ENCODE assay signal across 11 cellular contexts in the genomic region with DNA sequence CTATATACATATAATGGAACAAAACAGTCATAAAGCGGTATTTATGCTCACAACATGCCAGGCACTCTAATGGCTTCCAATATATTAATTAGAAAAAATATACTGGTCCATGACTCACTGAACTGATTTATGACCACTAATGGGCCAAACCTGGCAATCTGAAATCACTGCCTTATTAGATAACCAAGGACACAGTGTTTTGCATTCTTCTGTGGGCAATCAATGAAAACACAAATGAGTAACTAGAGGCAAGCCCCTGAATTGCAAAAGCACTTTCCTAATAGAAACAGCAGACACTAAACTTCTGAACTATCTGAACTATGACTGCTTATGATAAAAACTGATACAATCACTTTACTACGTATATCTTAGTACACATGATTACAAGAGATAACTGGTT. TPM values are rescaled to one million over a fixed set of nuclear protein-coding genes. Genes with fewer than 3 reads are reported as not detected.
A peak's percentile ranks its signal among the peaks of the same experiment; 100 is the strongest.
DNase-seq lines count a peak whose midpoint lies in the region; ATAC-seq and TF ChIP-seq lines count a peak whose summit lies in the region.
"Had no signal": no experiment of that assay in that cellular context is flagged by ENCODE, and none has a peak within 500 bp of the region (broad histone marks: within the 10 kb centered on the region; RNA-seq: fewer than 3 reads in every experiment).

No MANE protein-coding gene starts in this region.

- no peak for TF ChIP-seq CTCF in PC-3 (conservative IDR thresholded peaks at IDR 0.05; ENCODE audit: low read depth, low read length)
- no peak for TF ChIP-seq CTCF in epithelial cell of esophagus (IDR thresholded peaks at IDR 0.05; ENCODE audit: insufficient read depth, low read depth, low read length, missing control alignments)
- no peak for TF ChIP-seq CTCF in progenitor cell of endocrine pancreas (IDR thresholded peaks at IDR 0.05; ENCODE audit: unreplicated experiment)

- H2AFZ ChIP-seq in PC-3 (ENCODE audit: low read length), result no peak overlapping the region

- H3K4me1 Mint-ChIP-seq in progenitor cell of endocrine pancreas (ENCODE audit: low read depth), result peaks cover 31% of the 10 kb centered on the region
- H3K4me1 Mint-ChIP-seq in activated CD8-positive, alpha-beta memory T cell treated with anti-CD3 and anti-CD28 coated beads, Interleukin-2, amount 10 ng/mL, durations not matched to agents 7 days and 5 days, result peaks cover 48% of the 10 kb centered on the region

- no peak overlapping the region for H3K9ac ChIP-seq in PC-3 (ENCODE audit: low read length)

- H3K4me1 ChIP-seq in PC-3 (ENCODE audit: insufficient read depth, low read length), result peaks cover 36% of the 10 kb centered on the region

- intact Hi-C loops in PC-3 (cut with micrococcal nuclease), result loop anchor here (5.0 kb wide), 1 partner anchor 122 kb away; no protein-coding TSS in a partner anchor

- H3K9me3 Mint-ChIP-seq in progenitor cell of endocrine pancreas (ENCODE audit: low read depth), result peaks cover 5% of the 10 kb centered on the region
- peaks cover 2% of the 10 kb centered on the region for H3K9me3 Mint-ChIP-seq in activated CD8-positive, alpha-beta memory T cell treated with anti-CD3 and anti-CD28 coated beads, Interleukin-2, amount 10 ng/mL, durations not matched to agents 7 days and 5 days (ENCODE audit: low read depth)

- H3K36me3 ChIP-seq in PC-3 (ENCODE audit: low read depth, low read length), result peaks cover 23% of the 10 kb centered on the region

- peaks cover 3% of the 10 kb centered on the region for H3K27me3 Mint-ChIP-seq in progenitor cell of endocrine pancreas
- no peaks in the 10 kb centered on the region for H3K27me3 Mint-ChIP-seq in activated CD8-positive, alpha-beta memory T cell treated with anti-CD3 and anti-CD28 coated beads, Interleukin-2, amount 10 ng/mL, durations not matched to agents 7 days and 5 days
- H3K27me3 Mint-ChIP-seq: activated naive CD8-positive, alpha-beta T cell treated with anti-CD3 and anti-CD28 coated beads, Interleukin-2, amount 50 U/mL, for 24 hours had no signal

- POLR2A ChIA-PET in PC-3 (lab: Charles Lee; ENCODE audit: unreplicated experiment), result no interaction called here

- H3K4me3 Mint-ChIP-seq in progenitor cell of endocrine pancreas (ENCODE audit: low read depth), result peak overlapping the region; percentile 67
- H3K4me3 Mint-ChIP-seq in activated CD8-positive, alpha-beta memory T cell treated with anti-CD3 and anti-CD28 coated beads, Interleukin-2, amount 10 ng/mL, durations not matched to agents 7 days and 5 days, result no peak overlapping the region
- H3K4me3 Mint-ChIP-seq: activated naive CD8-positive, alpha-beta T cell treated with anti-CD3 and anti-CD28 coated beads, Interleukin-2, amount 50 U/mL, for 24 hours had no signal

- H3K4me3 ChIP-seq in PC-3 (ENCODE audit: low read length) (peak overlapping the region; percentile 85), epithelial cell of esophagus (ENCODE audit: low read length) (no peak overlapping the region)
- H3K4me3 ChIP-seq: mucosa of descending colon had no signal

- peak; percentile 25 for DNase-seq in GM04504 (ENCODE audit: low read depth)
- DNase-seq in PC-3, result no peak
- DNase-seq in epithelial cell of esophagus (ENCODE audit: low read depth), result peak; percentile 35
- DNase-seq in progenitor cell of endocrine pancreas (ENCODE audit: low spot score, unreplicated experiment), result no peak
- no peak for DNase-seq in activated CD8-positive, alpha-beta memory T cell treated with anti-CD3 and anti-CD28 coated beads, Interleukin-2, amount 10 ng/mL, durations not matched to agents 7 days and 5 days
- DNase-seq in activated gamma-delta T cell (lab: John Stamatoyannopoulos, UW), result no peak
- DNase-seq in NCI-H187 treated with DMSO at 0.1 percent for 48 hours (lab: John Stamatoyannopoulos, UW), result no peak
- DNase-seq: activated CD8-positive, alpha-beta memory T cell treated with anti-CD3 and anti-CD28 coated beads for 24 hours; activated naive CD8-positive, alpha-beta T cell treated with anti-CD3 and anti-CD28 coated beads, Interleukin-2, amount 50 U/mL, for 24 hours; mucosa of descending colon; NCI-H2171 had no signal

- H3K9me3 ChIP-seq in PC-3 (ENCODE audit: low read length), result no peaks in the 10 kb centered on the region
- H3K9me3 ChIP-seq: mucosa of descending colon had no signal

- no TSS peak for BruUV-seq in PC-3 (replicated peaks; lab: Mats Ljungman, UMichigan)

- ATAC-seq in PC-3, result no peak
- no peak for ATAC-seq in activated CD8-positive, alpha-beta memory T cell treated with anti-CD3 and anti-CD28 coated beads, Interleukin-2, amount 10 ng/mL, durations not matched to agents 7 days and 5 days
- ATAC-seq: activated naive CD8-positive, alpha-beta T cell treated with anti-CD3 and anti-CD28 coated beads, Interleukin-2, amount 50 U/mL, for 24 hours; mucosa of descending colon had no signal

- H3K27ac Mint-ChIP-seq in progenitor cell of endocrine pancreas, result peak overlapping the region; percentile 73
- no peak overlapping the region for H3K27ac Mint-ChIP-seq in activated CD8-positive, alpha-beta memory T cell treated with anti-CD3 and anti-CD28 coated beads, Interleukin-2, amount 10 ng/mL, durations not matched to agents 7 days and 5 days
- H3K27ac Mint-ChIP-seq: activated naive CD8-positive, alpha-beta T cell treated with anti-CD3 and anti-CD28 coated beads, Interleukin-2, amount 50 U/mL, for 24 hours had no signal

- H3F3A ChIP-seq in PC-3 (ENCODE audit: low read length, unreplicated experiment), result peaks cover 4% of the 10 kb centered on the region

- CTCF ChIA-PET in PC-3 (lab: Charles Lee), result no interaction called here
- CTCF ChIA-PET in activated CD8-positive, alpha-beta memory T cell treated with anti-CD3 and anti-CD28 coated beads, Interleukin-2, amount 10 ng/mL, durations not matched to agents 7 days and 5 days (lab: Charles Lee), result no interaction called here

- peaks cover 53% of the 10 kb centered on the region for H4K20me1 ChIP-seq in PC-3 (ENCODE audit: low read length)

- no peaks in the 10 kb centered on the region for H3K9me2 ChIP-seq in PC-3 (replicated peaks; ENCODE audit: low read length)

- no peaks in the 10 kb centered on the region for H3K27me3 ChIP-seq in PC-3 (ENCODE audit: low read length)

- H3K27ac ChIP-seq in PC-3 (ENCODE audit: low read length), result no peak overlapping the region

- peaks cover 2% of the 10 kb centered on the region for H3K36me3 Mint-ChIP-seq in progenitor cell of endocrine pancreas (ENCODE audit: insufficient read depth)
- H3K36me3 Mint-ChIP-seq in activated CD8-positive, alpha-beta memory T cell treated with anti-CD3 and anti-CD28 coated beads, Interleukin-2, amount 10 ng/mL, durations not matched to agents 7 days and 5 days, result peaks cover 19% of the 10 kb centered on the region

- peak overlapping the region; percentile 86 for H3K4me2 ChIP-seq in PC-3 (ENCODE audit: low read length)

- peaks cover 77% of the 10 kb centered on the region for H3K79me2 ChIP-seq in PC-3 (ENCODE audit: low read length)

RNA-seq across cellular contexts. Expression of gene GCLM, which starts 3.5 kb away (rescaled TPM):
- 26.0 and 26.3 TPM in 2 replicates for total RNA-seq in PC-3 (2014; rRNA removed)
- 16.2 and 20.1 TPM in 2 replicates for total RNA-seq in progenitor cell of endocrine pancreas
- 10 to 100 TPM; 24.3 to 25.7 TPM for total RNA-seq in activated CD8-positive, alpha-beta memory T cell treated with anti-CD3 and anti-CD28 coated beads, Interleukin-2, amount 10 ng/mL, durations not matched to agents 7 days and 5 days

RNA-seq across cellular contexts. Expression of gene DNTTIP2, which starts 26.7 kb away (rescaled TPM):
- 47.8 and 47.9 TPM in 2 replicates for total RNA-seq in PC-3 (2014; rRNA removed)
- total RNA-seq in progenitor cell of endocrine pancreas, result 48.7 and 50.8 TPM in 2 replicates
- total RNA-seq in activated CD8-positive, alpha-beta memory T cell treated with anti-CD3 and anti-CD28 coated beads, Interleukin-2, amount 10 ng/mL, durations not matched to agents 7 days and 5 days, result 10 to 100 TPM; 60.8 to 74.5 TPM

Comparison
In these comparisons a context has a peak if more than half of its experiments do, and no peak if none do; other contexts are left out.
1. DNase-seq: peak in GM04504 (single experiment) and epithelial cell of esophagus (single experiment); none in PC-3 (single experiment), progenitor cell of endocrine pancreas (single experiment), activated CD8-positive, alpha-beta memory T cell treated with anti-CD3 and anti-CD28 coated beads, Interleukin-2, amount 10 ng/mL, durations not matched to agents 7 days and 5 days (single experiment), activated gamma-delta T cell (single experiment) and NCI-H187 treated with DMSO at 0.1 percent for 48 hours (single experiment).